ENCODE assay signal across 23 cellular contexts in the genomic region with DNA sequence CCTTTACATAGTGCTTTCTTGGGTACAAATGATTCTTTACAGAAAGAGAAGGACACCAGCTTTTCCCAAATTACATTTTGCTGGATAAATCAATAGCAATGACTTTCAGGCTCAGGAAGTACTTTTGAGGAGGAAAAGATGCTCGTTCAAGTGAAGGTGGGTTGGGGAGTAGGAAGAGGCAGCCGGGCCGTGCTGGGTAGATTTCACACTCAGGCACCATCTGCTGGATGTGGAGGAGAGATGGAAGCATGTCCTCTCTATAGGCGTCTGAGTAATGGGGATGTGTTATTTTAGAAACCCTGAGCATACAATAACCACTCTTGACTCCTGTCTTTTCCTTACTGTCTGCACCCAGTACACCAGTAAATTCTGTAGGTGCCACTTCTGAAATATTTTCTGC.
"Had no signal": no experiment of that assay in that cellular context is flagged by ENCODE, and none has a peak within 500 bp of the region (broad histone marks: within the 10 kb centered on the region; RNA-seq: fewer than 3 reads in every experiment).

No MANE protein-coding gene starts in this region.

- H3K27ac ChIP-seq: body of pancreas, epithelial cell of prostate, esophagus squamous epithelium, heart left ventricle had no signal

- H3K4me3 ChIP-seq: body of pancreas, esophagus squamous epithelium, heart left ventricle had no signal

- H3K4me1 ChIP-seq: body of pancreas, esophagus squamous epithelium, heart left ventricle had no signal

- H3K36me3 ChIP-seq: esophagus squamous epithelium, heart left ventricle had no signal

- H3K9me3 ChIP-seq: body of pancreas, esophagus squamous epithelium, heart left ventricle had no signal

- DNase-seq: activated CD4-positive, alpha-beta memory T cell treated with anti-CD3 and anti-CD28 coated beads, Interleukin-2, amount 10 ng/mL, durations not matched to agents 7 days and 5 days; activated CD4-positive, alpha-beta T cell treated with anti-CD3 and anti-CD28 coated beads for 1 hour; activated CD4-positive, alpha-beta T cell treated with anti-CD3 and anti-CD28 coated beads for 4 hours; activated CD4-positive, alpha-beta T cell treated with anti-CD3 and anti-CD28 coated beads, Interleukin-2, amount 10 ng/mL, durations not matched to agents 7 days and 5 days; activated CD4-positive, alpha-beta T cell treated with anti-CD3 and anti-CD28 coated beads, Interleukin-2, amount 50 U/mL, for 4 hours; activated CD8-positive, alpha-beta memory T cell treated with anti-CD3 and anti-CD28 coated beads, Interleukin-2, amount 50 U/mL, for 48 hours; activated gamma-delta T cell; activated naive CD4-positive, alpha-beta T cell; activated naive CD4-positive, alpha-beta T cell treated with anti-CD3 and anti-CD28 coated beads, Interleukin-2, amount 50 U/mL, for 16 hours; activated T-cell treated with anti-CD3 and anti-CD28 coated beads for 4 hours; activated T-cell treated with anti-CD3 and anti-CD28 coated beads, Interleukin-2, amount 50 U/mL, for 24 hours; activated T-cell treated with anti-CD3 and anti-CD28 coated beads, Interleukin-2, amount 50 U/mL, for 72 hours; amniotic stem cell; aorta; body of pancreas; caudate nucleus; cortex of kidney; dermis blood vessel endothelial cell; effector CD8-positive, alpha-beta T cell; esophagus squamous epithelium; heart left ventricle; T-helper 2 cell had no signal

- H3K27me3 ChIP-seq: body of pancreas had no signal
